1 cellular context compared by ENCODE assay signal in the genomic region with DNA sequence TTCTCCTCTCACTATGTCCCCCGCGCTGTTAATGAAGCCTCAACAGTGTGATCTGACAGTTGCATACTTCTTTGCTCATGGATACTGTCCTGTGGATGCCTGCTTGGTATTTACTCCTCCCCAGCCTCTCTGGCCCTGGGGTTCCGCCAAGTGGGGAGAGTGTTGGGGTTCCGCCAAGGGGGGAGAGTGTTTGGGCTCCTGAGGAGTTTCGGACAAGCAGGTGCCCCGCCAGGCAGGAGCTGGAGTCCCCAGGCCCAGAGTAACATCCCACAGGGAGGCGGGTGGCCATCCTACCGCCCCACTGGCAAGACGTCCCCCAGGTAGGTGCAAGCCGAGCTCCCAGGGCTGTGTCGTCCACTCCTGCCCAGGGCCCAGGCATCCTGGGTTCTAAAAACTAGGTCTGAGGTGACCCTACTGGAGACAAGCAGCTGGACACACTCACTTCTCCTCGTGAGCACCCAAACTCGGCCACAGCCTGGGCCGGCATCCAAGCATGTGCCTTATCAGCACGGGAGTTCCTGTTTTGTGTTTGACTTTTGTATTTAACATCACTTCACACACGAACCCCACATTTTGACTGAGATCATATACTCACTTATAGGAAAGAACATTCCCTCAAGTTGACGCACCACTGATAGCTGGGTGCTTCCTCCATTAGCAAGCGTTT.
TF ChIP-seq lines count a peak whose summit lies in the region.

No MANE protein-coding gene starts in this region.

TF ChIP-seq in endothelial cell of umbilical vein, 7 proteins besides CTCF, POLR2A, EP300 and RAD21 (continued from another document):
- TF ChIP-seq, protein P1, sequence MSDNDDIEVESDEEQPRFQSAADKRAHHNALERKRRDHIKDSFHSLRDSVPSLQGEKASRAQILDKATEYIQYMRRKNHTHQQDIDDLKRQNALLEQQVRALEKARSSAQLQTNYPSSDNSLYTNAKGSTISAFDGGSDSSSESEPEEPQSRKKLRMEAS (IDR thresholded peaks at IDR 0.05; ENCODE audit: insufficient read depth, insufficient read length) = peak; percentile 46
- TF ChIP-seq FOS (IDR thresholded peaks at IDR 0.05; ENCODE audit: borderline replicate concordance, insufficient read depth, low read length) (peak; percentile 68), GATA2 (IDR thresholded peaks at IDR 0.05; ENCODE audit: insufficient read depth, insufficient read length, low read depth, low read length) (peak; percentile 88)
TF ChIP-seq in endothelial cell of umbilical vein: peak in this region for 6.
